In the genomic region with DNA sequence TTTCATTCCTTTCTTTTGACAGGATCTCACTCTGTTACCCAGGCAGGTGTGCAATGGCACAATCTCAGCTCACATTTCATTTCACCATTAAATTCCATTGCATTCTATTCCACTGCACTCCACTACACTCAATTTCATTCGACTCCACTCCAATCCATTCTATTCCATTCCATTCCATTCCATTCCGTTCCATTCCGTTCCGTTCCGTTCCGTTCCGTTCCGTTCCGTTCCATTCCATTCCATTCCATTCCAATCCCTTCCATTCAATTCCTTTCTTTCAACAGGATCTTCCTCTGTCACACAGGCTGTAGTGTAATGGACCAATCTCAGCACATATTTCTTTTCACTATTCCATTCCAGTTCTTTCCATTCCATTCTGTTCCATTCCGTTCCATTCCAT, we compare ENCODE assay signal across 21 cellular contexts.
DNase-seq lines count a peak whose midpoint lies in the region; ATAC-seq and TF ChIP-seq lines count a peak whose summit lies in the region.
"Had no signal": no experiment of that assay in that cellular context is flagged by ENCODE, and none has a peak within 500 bp of the region (broad histone marks: within the 10 kb centered on the region; RNA-seq: fewer than 3 reads in every experiment).

No MANE protein-coding gene starts in this region.

- H3K27me3 ChIP-seq in Peyer's patch = no peaks in the 10 kb centered on the region
- no peaks in the 10 kb centered on the region for H3K27me3 ChIP-seq in thoracic aorta (replicated peaks; ENCODE audit: insufficient read depth)
- H3K27me3 ChIP-seq: MG63 had no signal

- H3K9me3 ChIP-seq in Peyer's patch (no peaks in the 10 kb centered on the region), thoracic aorta (no peaks in the 10 kb centered on the region)
- H3K9me3 ChIP-seq: HAP-1, MG63 had no signal

- no peak for ATAC-seq in thoracic aorta (ENCODE audit: insufficient number of reproducible peaks, low FRiP score, low read depth)
- ATAC-seq in HG02840 (IDR thresholded peaks at IDR 0.05; ENCODE audit: low FRiP score, unreplicated experiment) = no peak
- ATAC-seq: Panc1 had no signal

- H3K4me1 ChIP-seq in Peyer's patch (no peaks in the 10 kb centered on the region), thoracic aorta (ENCODE audit: control insufficient read depth in 1 of 2, low read depth in 2 of 2) (no peaks in the 10 kb centered on the region)
- H3K4me1 ChIP-seq: HAP-1 had no signal

- H3K4me3 ChIP-seq in Peyer's patch (no peak overlapping the region), thoracic aorta (no peak overlapping the region)
- H3K4me3 ChIP-seq: GM23248, HAP-1, MG63 had no signal

- DNase-seq in activated effector memory CD4-positive, alpha-beta T cell treated with anti-CD3 and anti-CD28 coated beads, Interleukin-2, amount 50 U/mL, for 16 hours = peak; percentile 27
- DNase-seq in activated effector memory CD4-positive, alpha-beta T cell treated with Interleukin-2 at 50 U/mL for 16 hours = no peak
- DNase-seq in Peyer's patch (peak in 2 of 3 donors; percentile 18 to 34), mesenteric fat pad (ENCODE audit: low spot score) (peak; percentile 82), thoracic aorta (ENCODE audit: low spot score) (peak; percentile 2), DMS153 treated with DMSO at 0.1 percent for 48 hours (lab: John Stamatoyannopoulos, UW; ENCODE audit: unreplicated experiment) (no peak), GM19238 (ENCODE audit: insufficient read length, low spot score) (no peak)
- DNase-seq: 8988T, GM23248, Kasumi-1, MG63, NCI-H1092, NCI-H146, NCI-H2081, NCI-H2171 treated with DMSO at 0.1 percent for 48 hours, NCI-H446 treated with DMSO at 0.1 percent for 48 hours, NCI-H69, SHP77 treated with DMSO at 0.1 percent for 48 hours had no signal

- TF ChIP-seq POLR2A in Peyer's patch (IDR thresholded peaks at IDR 0.05) = no peak

- TF ChIP-seq CTCF in Peyer's patch (IDR thresholded peaks at IDR 0.05) (no peak), thoracic aorta (IDR thresholded peaks at IDR 0.05) (no peak)

- H3K36me3 ChIP-seq in Peyer's patch = no peaks in the 10 kb centered on the region
- no peaks in the 10 kb centered on the region for H3K36me3 ChIP-seq in thoracic aorta
- H3K36me3 ChIP-seq: HAP-1, MG63 had no signal

- H3K27ac ChIP-seq in Peyer's patch = no peak overlapping the region
- no peak overlapping the region for H3K27ac ChIP-seq in thoracic aorta
- H3K27ac ChIP-seq: GM23248 had no signal

Comparison
In these comparisons a context has a peak if more than half of its experiments do, and no peak if none do; other contexts are left out.
1. DNase-seq: peak in activated effector memory CD4-positive, alpha-beta T cell treated with anti-CD3 and anti-CD28 coated beads, Interleukin-2, amount 50 U/mL, for 16 hours (single experiment), Peyer's patch (2 of 3), mesenteric fat pad (single experiment) and thoracic aorta (single experiment); none in activated effector memory CD4-positive, alpha-beta T cell treated with Interleukin-2 at 50 U/mL for 16 hours (single experiment), DMS153 treated with DMSO at 0.1 percent for 48 hours (single experiment) and GM19238 (single experiment).